In genomic region chr19:18007939-18008673, GRCh38 we compare ENCODE assay signal across 8 cellular contexts. TPM values are rescaled to one million over a fixed set of nuclear protein-coding genes. Genes with fewer than 3 reads are reported as not detected.
DNase-seq lines count a peak whose midpoint lies in the region; ATAC-seq and TF ChIP-seq lines count a peak whose summit lies in the region.

ARRDC2 (plus strand) TSS chr19:18008170; CDS start chr19:18008311, 141 bp downstream.

- H3K36me3 Mint-ChIP-seq in CD14-positive monocyte, result peaks cover 42 to 74% of the 10 kb centered on the region in 2 donors

- ATAC-seq in GM21786 (IDR thresholded peaks at IDR 0.05; ENCODE audit: unreplicated experiment), result peak; percentile 60
- ATAC-seq in activated CD4-positive, CD25-positive, alpha-beta regulatory T cell treated with anti-CD3 and anti-CD28 coated beads, Interleukin-2, amount 50 U/mL, for 24 hours, result peak; percentile 73 to 83
- ATAC-seq in GM21717 (IDR thresholded peaks at IDR 0.05; ENCODE audit: unreplicated experiment), result no peak

- H3K36me3 ChIP-seq in smooth muscle cell (ENCODE audit: low read depth), result no peaks in the 10 kb centered on the region

- H3K9ac ChIP-seq in smooth muscle cell (ENCODE audit: low read depth), result peak within 1 kb of the TSS; percentile 16

- peak within 1 kb of the TSS; percentile 75 for H2AFZ ChIP-seq in smooth muscle cell (ENCODE audit: low read depth)

- H3K27ac Mint-ChIP-seq in CD14-positive monocyte, result peak within 1 kb of the TSS; percentile 86 to 97 (median 95)

- H3K79me2 ChIP-seq in smooth muscle cell (ENCODE audit: low read depth), result no peaks in the 10 kb centered on the region

- H3K9me3 ChIP-seq in smooth muscle cell (replicated peaks; ENCODE audit: low read depth), result no peaks in the 10 kb centered on the region

- peaks cover 0 to 5% (median 0%) of the 10 kb centered on the region in 3 donors for H3K27me3 Mint-ChIP-seq in CD14-positive monocyte (ENCODE audit: low read depth in 3 of 3)

- H3K4me2 ChIP-seq in smooth muscle cell, result peak within 1 kb of the TSS; percentile 88

- H3K4me3 Mint-ChIP-seq in CD14-positive monocyte, result peak within 1 kb of the TSS; percentile 94 to 99

- WGBS in smooth muscle cell (ENCODE audit: low lambda C conversion rate), result 24% methylated on average over 60 of the region's 91 CpGs

- no peaks in the 10 kb centered on the region for H3K27me3 ChIP-seq in smooth muscle cell (ENCODE audit: low read depth)

- TF ChIP-seq CTCF in CD14-positive monocyte (IDR thresholded peaks at IDR 0.05), result no peak
- no peak for TF ChIP-seq CTCF in smooth muscle cell (IDR thresholded peaks at IDR 0.05; ENCODE audit: borderline replicate concordance, insufficient read depth, poor library complexity, severe bottlenecking)

- peaks cover 31% of the 10 kb centered on the region for H3K4me1 Mint-ChIP-seq in CD14-positive monocyte

- H4K20me1 ChIP-seq in smooth muscle cell (ENCODE audit: low read depth), result no peaks in the 10 kb centered on the region

- intact Hi-C loops in CD14-positive monocyte (cut with micrococcal nuclease), result loop anchor here (1.0 to 5.0 kb wide), 4 partner anchors 15 to 144 kb away; partner anchors contain the start of gene PIK3R2 (in 1 of the 2)

- no peaks in the 10 kb centered on the region for H3F3A ChIP-seq in smooth muscle cell (ENCODE audit: low read depth)

- H3K27ac ChIP-seq in caudate nucleus (ENCODE audit: low read depth, low read length), result peak within 1 kb of the TSS; percentile 91
- H3K27ac ChIP-seq in smooth muscle cell (ENCODE audit: low read depth), result peak within 1 kb of the TSS; percentile 37

- no peaks in the 10 kb centered on the region for H3K4me1 ChIP-seq in smooth muscle cell (ENCODE audit: low read depth)

- peak within 1 kb of the TSS; percentile 58 for H3K4me3 ChIP-seq in smooth muscle cell

- peak; percentile 85 for DNase-seq in CD14-positive monocyte (ENCODE audit: low spot score)
- DNase-seq in NCI-H1694 treated with DMSO at 0.1 percent for 48 hours (lab: John Stamatoyannopoulos, UW), result peak; percentile 79
- DNase-seq in caudate nucleus (lab: John Stamatoyannopoulos, UW), result peak in 59 of 61 donors; percentile 70 to 97 (median 90)
- DNase-seq in inferior parietal cortex (ENCODE audit: extremely low spot score), result peak; percentile 91
- peak; percentile 85 for DNase-seq in smooth muscle cell (lab: John Stamatoyannopoulos, UW; ENCODE audit: unreplicated experiment)

- H3K9me3 Mint-ChIP-seq in CD14-positive monocyte, result peaks cover 0 to under 1% (median 0%) of the 10 kb centered on the region in 7 donors

RNA-seq across cellular contexts. Expression of gene ARRDC2, which starts in this region (rescaled TPM):
- 10 to 100 TPM; 13.8 to 23.9 TPM for polyA plus RNA-seq in CD14-positive monocyte
- 3.5 and 4.4 TPM in 2 replicates for total RNA-seq in smooth muscle cell
- polyA plus RNA-seq in smooth muscle cell, result 4.3 and 6.5 TPM in 2 replicates
